In genomic region chr5:58794875-58795274, GRCh38 we compare ENCODE assay signal across 18 cellular contexts.
DNase-seq lines count a peak whose midpoint lies in the region; ATAC-seq lines count a peak whose summit lies in the region.
"Had no signal": no experiment of that assay in that cellular context is flagged by ENCODE, and none has a peak within 500 bp of the region (broad histone marks: within the 10 kb centered on the region; RNA-seq: fewer than 3 reads in every experiment).

No MANE protein-coding gene starts in this region.

- H3K9me3 ChIP-seq in neuronal stem cell (replicated peaks in 1 of 2; ENCODE audit: control insufficient read depth in 2 of 2, insufficient read depth in 1 of 2, low read depth in 1 of 2, low read length in 2 of 2), result no peaks in the 10 kb centered on the region
- H3K9me3 ChIP-seq: A549, heart right ventricle, tibial nerve had no signal

- H3K18ac ChIP-seq in neuronal stem cell (ENCODE audit: low read length), result no peak overlapping the region

- CTCF ChIA-PET in activated CD4-positive, alpha-beta memory T cell treated with anti-CD3 and anti-CD28 coated beads for 36 hours (lab: Charles Lee), result no interaction called here
- CTCF ChIA-PET in activated CD4-positive, alpha-beta memory T cell treated with anti-CD3 and anti-CD28 coated beads, Interleukin-2, amount 10 ng/mL, durations not matched to agents 7 days and 5 days (lab: Charles Lee), result no interaction called here

- POLR2A ChIA-PET in activated CD4-positive, alpha-beta memory T cell treated with anti-CD3 and anti-CD28 coated beads for 36 hours (lab: Charles Lee), result no interaction called here
- POLR2A ChIA-PET in activated CD4-positive, alpha-beta memory T cell treated with anti-CD3 and anti-CD28 coated beads, Interleukin-2, amount 10 ng/mL, durations not matched to agents 7 days and 5 days (lab: Charles Lee), result no interaction called here

- peaks cover 11% of the 10 kb centered on the region for H3K4me1 Mint-ChIP-seq in activated CD4-positive, alpha-beta memory T cell treated with anti-CD3 and anti-CD28 coated beads for 36 hours (ENCODE audit: low read depth)
- H3K4me1 Mint-ChIP-seq in activated CD4-positive, alpha-beta memory T cell treated with anti-CD3 and anti-CD28 coated beads, Interleukin-2, amount 10 ng/mL, durations not matched to agents 7 days and 5 days, result no peaks in the 10 kb centered on the region

- peak; percentile 73 for DNase-seq in activated CD4-positive, alpha-beta memory T cell treated with anti-CD3 and anti-CD28 coated beads for 36 hours
- no peak for DNase-seq in activated CD4-positive, alpha-beta memory T cell treated with anti-CD3 and anti-CD28 coated beads, Interleukin-2, amount 10 ng/mL, durations not matched to agents 7 days and 5 days
- peak; percentile 1 for DNase-seq in amniotic epithelial cell (ENCODE audit: low read depth)
- peak; percentile 22 to 26 for DNase-seq in stimulated activated CD8-positive, alpha-beta memory T cell treated with anti-CD3 and anti-CD28 coated beads, Interleukin-15, amount 100 ng/mL, for 48 hours (ENCODE audit: low read depth in 2 of 2)
- DNase-seq in neuronal stem cell (ENCODE audit: low spot score), result no peak
- no peak for DNase-seq in NCI-H82 treated with DMSO at 0.1 percent for 48 hours (lab: John Stamatoyannopoulos, UW; ENCODE audit: unreplicated experiment)
- DNase-seq: activated gamma-delta T cell treated with Interleukin-2 at 50 U/mL for 16 hours, caudate nucleus, COR-L47, heart right ventricle, HFFc6, left colon had no signal

- no peak overlapping the region for H3K14ac ChIP-seq in neuronal stem cell (ENCODE audit: low read length)

- H3K4me3 Mint-ChIP-seq in activated CD4-positive, alpha-beta memory T cell treated with anti-CD3 and anti-CD28 coated beads for 36 hours, result no peak overlapping the region
- H3K4me3 Mint-ChIP-seq in activated CD4-positive, alpha-beta memory T cell treated with anti-CD3 and anti-CD28 coated beads, Interleukin-2, amount 10 ng/mL, durations not matched to agents 7 days and 5 days, result no peak overlapping the region
- H3K4me3 Mint-ChIP-seq: HFFc6, WTC11 had no signal

- H3K27ac ChIP-seq in neuronal stem cell (replicated peaks; ENCODE audit: low read length), result no peak overlapping the region
- H3K27ac ChIP-seq: A549, heart right ventricle, SK-N-MC, tibial nerve had no signal

- no peak overlapping the region for H3K23ac ChIP-seq in neuronal stem cell (ENCODE audit: low read depth, low read length, poor library complexity)

- no peaks in the 10 kb centered on the region for H3K36me3 ChIP-seq in neuronal stem cell (replicated peaks in 1 of 2; ENCODE audit: control insufficient read depth in 2 of 2, insufficient read depth in 2 of 2, low read length in 2 of 2)
- H3K36me3 ChIP-seq: heart right ventricle, tibial nerve had no signal

- intact Hi-C loops in activated CD4-positive, alpha-beta memory T cell treated with anti-CD3 and anti-CD28 coated beads for 36 hours (cut with micrococcal nuclease), result loop anchor here (2.0 to 10.0 kb wide), 3 partner anchors 18 to 110 kb away; no protein-coding TSS in a partner anchor

- H3K79me1 ChIP-seq in neuronal stem cell (ENCODE audit: low read depth, low read length), result no peaks in the 10 kb centered on the region

- no peak overlapping the region for H3K4ac ChIP-seq in neuronal stem cell (ENCODE audit: low read length)

- H3K4me2 ChIP-seq in neuronal stem cell (ENCODE audit: insufficient read depth, low read length, poor library complexity, severe bottlenecking), result no peak overlapping the region
- H3K4me2 ChIP-seq: A549 had no signal

- H3K4me1 ChIP-seq in neuronal stem cell (ENCODE audit: control insufficient read depth in 2 of 2, insufficient read depth in 1 of 2, low read depth in 1 of 2, low read length in 2 of 2), result no peaks in the 10 kb centered on the region
- H3K4me1 ChIP-seq: A549, heart right ventricle, tibial nerve had no signal

- ATAC-seq in HG02678 (IDR thresholded peaks at IDR 0.05; ENCODE audit: unreplicated experiment), result peak; percentile 48
- ATAC-seq in HG03439 (IDR thresholded peaks at IDR 0.05; ENCODE audit: unreplicated experiment), result no peak
- ATAC-seq: A549, heart right ventricle, left colon, WTC11 had no signal

- H3K27ac Mint-ChIP-seq in activated CD4-positive, alpha-beta memory T cell treated with anti-CD3 and anti-CD28 coated beads for 36 hours, result no peak overlapping the region
- no peak overlapping the region for H3K27ac Mint-ChIP-seq in activated CD4-positive, alpha-beta memory T cell treated with anti-CD3 and anti-CD28 coated beads, Interleukin-2, amount 10 ng/mL, durations not matched to agents 7 days and 5 days
- H3K27ac Mint-ChIP-seq: HFFc6, WTC11 had no signal

- no peak overlapping the region for H4K8ac ChIP-seq in neuronal stem cell (ENCODE audit: low read depth, low read length)

- H2AFZ ChIP-seq in neuronal stem cell (ENCODE audit: low read length), result no peak overlapping the region

- no peak overlapping the region for H3K4me3 ChIP-seq in neuronal stem cell (ENCODE audit: low read length in 2 of 2)
- H3K4me3 ChIP-seq: A549, heart right ventricle, SK-N-MC, tibial nerve had no signal

- no peak overlapping the region for H3K9ac ChIP-seq in neuronal stem cell (ENCODE audit: low read depth, low read length, poor library complexity)

- no peak overlapping the region for H2BK5ac ChIP-seq in neuronal stem cell (ENCODE audit: low read length)

- no peaks in the 10 kb centered on the region for H3K36me3 Mint-ChIP-seq in activated CD4-positive, alpha-beta memory T cell treated with anti-CD3 and anti-CD28 coated beads for 36 hours
- H3K36me3 Mint-ChIP-seq in activated CD4-positive, alpha-beta memory T cell treated with anti-CD3 and anti-CD28 coated beads, Interleukin-2, amount 10 ng/mL, durations not matched to agents 7 days and 5 days (ENCODE audit: low read depth), result no peaks in the 10 kb centered on the region
- H3K36me3 Mint-ChIP-seq: WTC11 had no signal

- no peak overlapping the region for H2BK12ac ChIP-seq in neuronal stem cell (ENCODE audit: low read length)

- H2AK5ac ChIP-seq in neuronal stem cell (ENCODE audit: low read depth, low read length), result no peak overlapping the region

- H2BK15ac ChIP-seq in neuronal stem cell (ENCODE audit: low read length), result no peak overlapping the region

- H3K27me3 Mint-ChIP-seq in activated CD4-positive, alpha-beta memory T cell treated with anti-CD3 and anti-CD28 coated beads for 36 hours, result peaks cover 17% of the 10 kb centered on the region
- H3K27me3 Mint-ChIP-seq in activated CD4-positive, alpha-beta memory T cell treated with anti-CD3 and anti-CD28 coated beads, Interleukin-2, amount 10 ng/mL, durations not matched to agents 7 days and 5 days, result peaks cover 6% of the 10 kb centered on the region

- no peak overlapping the region for H4K91ac ChIP-seq in neuronal stem cell (ENCODE audit: low read depth, low read length, poor library complexity)

- peaks cover 3% of the 10 kb centered on the region for H3K9me3 Mint-ChIP-seq in activated CD4-positive, alpha-beta memory T cell treated with anti-CD3 and anti-CD28 coated beads for 36 hours
- H3K9me3 Mint-ChIP-seq in activated CD4-positive, alpha-beta memory T cell treated with anti-CD3 and anti-CD28 coated beads, Interleukin-2, amount 10 ng/mL, durations not matched to agents 7 days and 5 days, result no peaks in the 10 kb centered on the region
- H3K9me3 Mint-ChIP-seq: HFFc6, WTC11 had no signal

- no peaks in the 10 kb centered on the region for H3K27me3 ChIP-seq in neuronal stem cell (ENCODE audit: control insufficient read depth in 3 of 3, insufficient read depth in 3 of 3, low read depth in 1 of 3, low read length in 3 of 3)
- H3K27me3 ChIP-seq: tibial nerve had no signal

- no CpG with 5 or more reads among the region's 4 CpGs for WGBS in neuronal stem cell (ENCODE audit: extremely low coverage in 2 of 2, insufficient read length in 2 of 2, insufficient replicate concordance in 1 of 2), 2 donors

- H2BK120ac ChIP-seq in neuronal stem cell (ENCODE audit: low read depth, low read length), result no peak overlapping the region

Comparison
In these comparisons a context has a peak if more than half of its experiments do, and no peak if none do; other contexts are left out.
1. DNase-seq: peak in activated CD4-positive, alpha-beta memory T cell treated with anti-CD3 and anti-CD28 coated beads for 36 hours (single experiment), amniotic epithelial cell (single experiment) and stimulated activated CD8-positive, alpha-beta memory T cell treated with anti-CD3 and anti-CD28 coated beads, Interleukin-15, amount 100 ng/mL, for 48 hours (2 of 2); none in activated CD4-positive, alpha-beta memory T cell treated with anti-CD3 and anti-CD28 coated beads, Interleukin-2, amount 10 ng/mL, durations not matched to agents 7 days and 5 days (single experiment), neuronal stem cell (single experiment) and NCI-H82 treated with DMSO at 0.1 percent for 48 hours (single experiment).